Comparison of ENCODE assay signal across 29 cellular contexts in genomic region chr15:67018451-67018850, GRCh38. TPM values are rescaled to one million over a fixed set of nuclear protein-coding genes. Genes with fewer than 3 reads are reported as not detected.
DNase-seq lines count a peak whose midpoint lies in the region; ATAC-seq and TF ChIP-seq lines count a peak whose summit lies in the region.
"Had no signal": no experiment of that assay in that cellular context is flagged by ENCODE, and none has a peak within 500 bp of the region (broad histone marks: within the 10 kb centered on the region; RNA-seq: fewer than 3 reads in every experiment).

No MANE protein-coding gene starts in this region.

- H3K27ac ChIP-seq in BLaER1 (no peak overlapping the region), SJCRH30 (peak overlapping the region; percentile 81)
- H3K27ac ChIP-seq: breast epithelium, colonic mucosa, pancreas, tibial nerve had no signal

- H3K4me2 ChIP-seq in BLaER1: peak overlapping the region; percentile 59
- H3K4me2 ChIP-seq: smooth muscle cell had no signal

- H3K4me3 ChIP-seq in BLaER1 (no peak overlapping the region), SJCRH30 (no peak overlapping the region)
- H3K4me3 ChIP-seq: breast epithelium, colonic mucosa, pancreas, smooth muscle cell, tibial nerve had no signal

- no peak for TF ChIP-seq CTCF in CD14-positive monocyte (IDR thresholded peaks at IDR 0.05)

- H4K20me1 ChIP-seq in BLaER1: no peaks in the 10 kb centered on the region

- H3K36me3 Mint-ChIP-seq in CD14-positive monocyte: peaks cover 7 to 10% of the 10 kb centered on the region in 2 donors
- H3K36me3 Mint-ChIP-seq: IgD-negative memory B cell; natural killer cell treated with Interleukin-12 subunit alpha and Interleukin-12 subunit beta and Interleukin-15 and Interleukin-18, amount 100 ng/mL, for 72 hours had no signal

- H3K4me3 Mint-ChIP-seq in CD14-positive monocyte: no peak overlapping the region
- H3K4me3 Mint-ChIP-seq: activated T-cell treated with anti-CD3 and anti-CD28 coated beads, Interleukin-2, amount 50 U/mL, for 72 hours; IgD-negative memory B cell; natural killer cell treated with Interleukin-12 subunit alpha and Interleukin-12 subunit beta and Interleukin-15 and Interleukin-18, amount 100 ng/mL, for 72 hours; T-helper 2 cell treated with Interferon-gamma antibody and Interleukin-4, amounts not matched to agents 5 μg/mL and 100 μg/mL, for 36 hours had no signal

- peaks cover 66% of the 10 kb centered on the region for H3K4me1 Mint-ChIP-seq in CD14-positive monocyte

- no peak for ATAC-seq in activated CD4-positive, CD25-positive, alpha-beta regulatory T cell treated with anti-CD3 and anti-CD28 coated beads, Interleukin-2, amount 50 U/mL, for 24 hours
- ATAC-seq: activated T-cell treated with anti-CD3 and anti-CD28 coated beads, Interleukin-2, amount 50 U/mL, for 72 hours; natural killer cell treated with Interleukin-12 subunit alpha and Interleukin-12 subunit beta and Interleukin-15 and Interleukin-18, amount 100 ng/mL, for 72 hours; pancreas; SK-N-SH treated with all-trans-retinoic acid at 6 μM for 48 hours had no signal

- H3K4me1 ChIP-seq in BLaER1 (peaks cover 36% of the 10 kb centered on the region), SJCRH30 (peaks cover 42% of the 10 kb centered on the region)
- H3K4me1 ChIP-seq: breast epithelium, colonic mucosa had no signal

- H3K9me3 ChIP-seq in BLaER1 (no peaks in the 10 kb centered on the region), SJCRH30 (replicated peaks) (no peaks in the 10 kb centered on the region)
- H3K9me3 ChIP-seq: breast epithelium, colonic mucosa, pancreas, tibial nerve had no signal

- H3K27ac Mint-ChIP-seq in CD14-positive monocyte: peak overlapping the region in 4 of 7 donors; percentile 49 to 80 (median 70)
- H3K27ac Mint-ChIP-seq: activated T-cell treated with anti-CD3 and anti-CD28 coated beads, Interleukin-2, amount 50 U/mL, for 72 hours; T-helper 2 cell treated with Interferon-gamma antibody and Interleukin-4, amounts not matched to agents 5 μg/mL and 100 μg/mL, for 36 hours had no signal

- DNase-seq in CD14-positive monocyte (ENCODE audit: low spot score) (no peak), SJCRH30 (peak; percentile 93 to 95), myocyte (ENCODE audit: low read depth) (peak; percentile 84), T-helper 9 cell (no peak), activated gamma-delta T cell treated with Interleukin-2 at 50 U/mL for 16 hours (no peak)
- DNase-seq: activated CD4-positive, alpha-beta T cell treated with anti-CD3 and anti-CD28 coated beads for 48 hours; activated naive CD4-positive, alpha-beta T cell treated with Interleukin-2 at 50 U/mL for 16 hours; activated T-cell treated with anti-CD3 and anti-CD28 coated beads, Interleukin-2, amount 50 U/mL, for 72 hours; Calu3; colonic mucosa; effector memory CD4-positive, alpha-beta T cell; midbrain; NCI-H1048; NCI-H1930; NCI-H774; OCI-M1; pancreas; retina; stimulated activated CD4-positive, alpha-beta T cell treated with anti-CD3 and anti-CD28 coated beads, Interleukin-1b, Interleukin-23, amount 100 ng/mL, for 48 hours; stimulated activated CD8-positive, alpha-beta memory T cell treated with anti-CD3 and anti-CD28 coated beads, Interleukin-4, amount 100 ng/mL, for 48 hours had no signal

- no peaks in the 10 kb centered on the region for H3K27me3 ChIP-seq in BLaER1
- no peaks in the 10 kb centered on the region for H3K27me3 ChIP-seq in SJCRH30
- H3K27me3 ChIP-seq: breast epithelium, colonic mucosa, pancreas, tibial nerve had no signal

- peaks cover 0 to 2% (median 0%) of the 10 kb centered on the region in 7 donors for H3K9me3 Mint-ChIP-seq in CD14-positive monocyte
- H3K9me3 Mint-ChIP-seq: activated T-cell treated with anti-CD3 and anti-CD28 coated beads, Interleukin-2, amount 50 U/mL, for 72 hours; IgD-negative memory B cell; natural killer cell treated with Interleukin-12 subunit alpha and Interleukin-12 subunit beta and Interleukin-15 and Interleukin-18, amount 100 ng/mL, for 72 hours; T-helper 2 cell treated with Interferon-gamma antibody and Interleukin-4, amounts not matched to agents 5 μg/mL and 100 μg/mL, for 36 hours had no signal

- H3K27me3 Mint-ChIP-seq in CD14-positive monocyte (ENCODE audit: low read depth in 3 of 3): peaks cover 0 to 7% (median 0%) of the 10 kb centered on the region in 3 donors

- intact Hi-C loops in CD14-positive monocyte (cut with micrococcal nuclease): no loop called here

- H3K36me3 ChIP-seq in BLaER1 (no peaks in the 10 kb centered on the region), SJCRH30 (no peaks in the 10 kb centered on the region)
- H3K36me3 ChIP-seq: breast epithelium, colonic mucosa, pancreas, tibial nerve had no signal

- H3K9ac ChIP-seq in BLaER1: 0 out of 2 replicates have a peak overlapping the region, but pooled peaks have one; percentile 7

RNA-seq across cellular contexts. Expression of gene SMAD3, which starts 47.0 kb away (rescaled TPM):
- 1 to 10 TPM; 4.4 to 5.4 TPM for polyA plus RNA-seq in CD14-positive monocyte
- 22.8 and 23.0 TPM in 2 replicates for total RNA-seq in SJCRH30 (2014; rRNA removed; shearing (Covaris generic))
- 24.4 and 31.0 TPM in 2 replicates for total RNA-seq in myocyte
- polyA plus RNA-seq in myocyte (2012): 28.7 TPM

Comparison
In these comparisons a context has a peak if more than half of its experiments do, and no peak if none do; other contexts are left out.
1. DNase-seq: peak in SJCRH30 (2 of 2) and myocyte (single experiment); none in CD14-positive monocyte (single experiment), T-helper 9 cell (single experiment) and activated gamma-delta T cell treated with Interleukin-2 at 50 U/mL for 16 hours (single experiment).